In genomic region chr1:16007671-16008341, GRCh38 we compare ENCODE assay signal across 1 cellular context.
TF ChIP-seq lines count a peak whose summit lies in the region.

No MANE protein-coding gene starts in this region.

TF ChIP-seq in WTC11, 78 proteins besides CTCF, POLR2A, EP300 and RAD21 (continued from another document):
- TF ChIP-seq FOXP4 (CRISPR knock-in tag; IDR thresholded peaks at IDR 0.05) (no peak), HMGA2 (CRISPR knock-in tag; IDR thresholded peaks at IDR 0.05) (no peak), ZNF317 (CRISPR knock-in tag; IDR thresholded peaks at IDR 0.05; ENCODE audit: borderline replicate concordance, low read depth) (no peak), NFE2L1 (CRISPR knock-in tag; IDR thresholded peaks at IDR 0.05) (no peak), ZNF512 (CRISPR knock-in tag; IDR thresholded peaks at IDR 0.05; ENCODE audit: borderline replicate concordance) (no peak), ELF4 (CRISPR knock-in tag; IDR thresholded peaks at IDR 0.05; ENCODE audit: low read depth) (no peak), TEAD1 (CRISPR knock-in tag; IDR thresholded peaks at IDR 0.05) (no peak), EMX1 (CRISPR knock-in tag; IDR thresholded peaks at IDR 0.05) (no peak), OVOL2 (CRISPR knock-in tag; IDR thresholded peaks at IDR 0.05; ENCODE audit: borderline replicate concordance) (no peak), GABPB1 (CRISPR knock-in tag; IDR thresholded peaks at IDR 0.05) (no peak), JUN (CRISPR knock-in tag; IDR thresholded peaks at IDR 0.05) (no peak)
- TF ChIP-seq, protein P1, sequence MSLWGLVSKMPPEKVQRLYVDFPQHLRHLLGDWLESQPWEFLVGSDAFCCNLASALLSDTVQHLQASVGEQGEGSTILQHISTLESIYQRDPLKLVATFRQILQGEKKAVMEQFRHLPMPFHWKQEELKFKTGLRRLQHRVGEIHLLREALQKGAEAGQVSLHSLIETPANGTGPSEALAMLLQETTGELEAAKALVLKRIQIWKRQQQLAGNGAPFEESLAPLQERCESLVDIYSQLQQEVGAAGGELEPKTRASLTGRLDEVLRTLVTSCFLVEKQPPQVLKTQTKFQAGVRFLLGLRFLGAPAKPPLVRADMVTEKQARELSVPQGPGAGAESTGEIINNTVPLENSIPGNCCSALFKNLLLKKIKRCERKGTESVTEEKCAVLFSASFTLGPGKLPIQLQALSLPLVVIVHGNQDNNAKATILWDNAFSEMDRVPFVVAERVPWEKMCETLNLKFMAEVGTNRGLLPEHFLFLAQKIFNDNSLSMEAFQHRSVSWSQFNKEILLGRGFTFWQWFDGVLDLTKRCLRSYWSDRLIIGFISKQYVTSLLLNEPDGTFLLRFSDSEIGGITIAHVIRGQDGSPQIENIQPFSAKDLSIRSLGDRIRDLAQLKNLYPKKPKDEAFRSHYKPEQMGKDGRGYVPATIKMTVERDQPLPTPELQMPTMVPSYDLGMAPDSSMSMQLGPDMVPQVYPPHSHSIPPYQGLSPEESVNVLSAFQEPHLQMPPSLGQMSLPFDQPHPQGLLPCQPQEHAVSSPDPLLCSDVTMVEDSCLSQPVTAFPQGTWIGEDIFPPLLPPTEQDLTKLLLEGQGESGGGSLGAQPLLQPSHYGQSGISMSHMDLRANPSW (CRISPR knock-in tag; conservative IDR thresholded peaks at IDR 0.05; ENCODE audit: low read depth), result no peak
- TF ChIP-seq, protein P2, sequence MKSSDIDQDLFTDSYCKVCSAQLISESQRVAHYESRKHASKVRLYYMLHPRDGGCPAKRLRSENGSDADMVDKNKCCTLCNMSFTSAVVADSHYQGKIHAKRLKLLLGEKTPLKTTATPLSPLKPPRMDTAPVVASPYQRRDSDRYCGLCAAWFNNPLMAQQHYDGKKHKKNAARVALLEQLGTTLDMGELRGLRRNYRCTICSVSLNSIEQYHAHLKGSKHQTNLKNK (CRISPR knock-in tag; IDR thresholded peaks at IDR 0.05), result no peak
- TF ChIP-seq, protein P3, sequence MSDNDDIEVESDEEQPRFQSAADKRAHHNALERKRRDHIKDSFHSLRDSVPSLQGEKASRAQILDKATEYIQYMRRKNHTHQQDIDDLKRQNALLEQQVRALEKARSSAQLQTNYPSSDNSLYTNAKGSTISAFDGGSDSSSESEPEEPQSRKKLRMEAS (CRISPR knock-in tag; IDR thresholded peaks at IDR 0.05), result no peak
